Comparison of ENCODE assay signal across 14 cellular contexts in genomic region chr6:79525272-79526100, GRCh38. TPM values are rescaled to one million over a fixed set of nuclear protein-coding genes. Genes with fewer than 3 reads are reported as not detected.
DNase-seq lines count a peak whose midpoint lies in the region; ATAC-seq and TF ChIP-seq lines count a peak whose summit lies in the region.
"Had no signal": no experiment of that assay in that cellular context is flagged by ENCODE, and none has a peak within 500 bp of the region (broad histone marks: within the 10 kb centered on the region; RNA-seq: fewer than 3 reads in every experiment).

No MANE protein-coding gene starts in this region.

- no peak for TF ChIP-seq CTCF in epithelial cell of proximal tubule (conservative IDR thresholded peaks at IDR 0.05; ENCODE audit: low read depth, low read length)

- DNase-seq in A172 (ENCODE audit: low spot score): peak; percentile 40
- peak; percentile 87 for DNase-seq in OCI-M1 (lab: John Stamatoyannopoulos, UW)
- peak; percentile 44 for DNase-seq in epithelial cell of proximal tubule (ENCODE audit: low read depth)
- peak; percentile 43 for DNase-seq in myocyte (ENCODE audit: low read depth)
- DNase-seq in NCI-H526 (lab: John Stamatoyannopoulos, UW): no peak
- DNase-seq: activated CD8-positive, alpha-beta memory T cell treated with anti-CD3 and anti-CD28 coated beads, Interleukin-2, amount 50 U/mL, for 4 hours; caudate nucleus; DMS79 treated with DMSO at 0.1 percent for 48 hours; naive B cell; NCI-H1105 treated with DMSO at 0.1 percent for 48 hours; stimulated activated CD4-positive, alpha-beta T cell treated with anti-CD3 and anti-CD28 coated beads, Interleukin-2, amount 100 ng/mL, for 48 hours had no signal

- H3K4me3 ChIP-seq in epithelial cell of proximal tubule (ENCODE audit: low read depth, low read length): peak overlapping the region; percentile 18

- ATAC-seq in HG03378 (IDR thresholded peaks at IDR 0.05; ENCODE audit: unreplicated experiment) (no peak), HG03039 (IDR thresholded peaks at IDR 0.05; ENCODE audit: unreplicated experiment) (no peak), GM19397 (IDR thresholded peaks at IDR 0.05; ENCODE audit: unreplicated experiment) (no peak)

RNA-seq across cellular contexts. Expression of gene LCA5, which starts 11.7 kb away (rescaled TPM):
- total RNA-seq in A172 (2014; rRNA removed; shearing (Covaris generic)): 1.7 and 2.1 TPM in 2 replicates
- total RNA-seq in epithelial cell of proximal tubule (1.5 and 1.7 TPM in 2 replicates), myocyte (7.4 and 9.0 TPM in 2 replicates)
- 1.8 TPM for polyA plus RNA-seq in myocyte (2012)

Comparison
In these comparisons a context has a peak if more than half of its experiments do, and no peak if none do; other contexts are left out.
1. DNase-seq: peak in A172 (single experiment), OCI-M1 (single experiment), epithelial cell of proximal tubule (single experiment) and myocyte (single experiment); none in NCI-H526 (0 of 2).